In the genomic region with DNA sequence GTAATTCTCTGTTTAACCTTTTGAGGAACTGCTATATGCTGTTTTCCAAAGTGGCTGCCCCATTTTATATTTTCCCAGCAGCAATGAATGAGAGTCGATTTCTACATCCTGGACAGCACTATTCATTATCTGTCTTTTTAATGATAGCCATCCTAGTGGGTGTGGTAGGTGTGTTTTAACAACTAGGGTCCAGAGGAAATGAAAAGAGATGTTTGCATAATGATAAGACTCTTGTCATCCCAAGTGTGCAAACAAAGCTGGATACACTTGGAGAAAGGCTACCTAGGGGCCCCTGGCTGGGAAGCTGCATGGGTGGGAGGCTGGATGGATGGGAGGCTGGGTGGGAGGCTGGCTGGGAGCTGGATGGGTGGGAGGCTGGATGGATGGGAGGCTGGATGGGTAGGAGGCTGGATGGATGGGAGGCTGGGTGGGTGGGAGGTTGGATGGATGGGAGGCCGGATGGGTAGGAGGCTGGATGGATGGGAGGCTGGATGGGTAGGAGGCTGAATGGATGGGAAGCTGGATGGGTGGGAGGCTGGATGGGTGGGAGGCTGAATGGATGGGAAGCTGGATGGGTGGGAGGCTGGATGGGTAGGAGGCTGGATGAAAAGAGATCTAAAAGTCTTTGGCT, we compare ENCODE assay signal across 25 cellular contexts.
"Had no signal": no experiment of that assay in that cellular context is flagged by ENCODE, and none has a peak within 500 bp of the region (broad histone marks: within the 10 kb centered on the region; RNA-seq: fewer than 3 reads in every experiment).

No MANE protein-coding gene starts in this region.

- DNase-seq: activated CD4-positive, alpha-beta T cell treated with anti-CD3 and anti-CD28 coated beads for 4 hours; activated CD4-positive, alpha-beta T cell treated with anti-CD3 and anti-CD28 coated beads, Interleukin-2, amount 50 U/mL, for 4 hours; activated effector memory CD4-positive, alpha-beta T cell treated with Interleukin-2 at 50 U/mL for 16 hours; activated naive CD4-positive, alpha-beta T cell treated with Interleukin-2 at 50 U/mL for 16 hours; activated T-cell treated with anti-CD3 and anti-CD28 coated beads for 4 hours; activated T-cell treated with anti-CD3 and anti-CD28 coated beads, Interleukin-2, amount 50 U/mL, for 72 hours; anterior cingulate cortex; dermis blood vessel endothelial cell; effector CD8-positive, alpha-beta T cell; esophagus squamous epithelium; foreskin melanocyte; mammary epithelial cell; naive thymus-derived CD4-positive, alpha-beta T cell; ovary; retina; stimulated activated CD4-positive, alpha-beta T cell treated with anti-CD3 and anti-CD28 coated beads, Interleukin-4, amount 100 ng/mL, for 24 hours; T-helper 9 cell; thyroid gland; upper lobe of left lung had no signal

- ATAC-seq: activated T-cell treated with anti-CD3 and anti-CD28 coated beads, Interleukin-2, amount 50 U/mL, for 72 hours; naive thymus-derived CD4-positive, alpha-beta T cell; sciatic nerve; stimulated activated effector memory CD8-positive, alpha-beta T cell treated with anti-CD3 and anti-CD28 coated beads, Interleukin-12 subunit alpha, Interleukin-12 subunit beta, amount 100 ng/mL, for 72 hours had no signal

- H3K27ac ChIP-seq: epithelial cell of prostate, esophagus squamous epithelium, ovary, prostate gland, skin epidermis, thyroid gland, upper lobe of left lung, VCaP had no signal
